Comparison of ENCODE assay signal across 8 cellular contexts in genomic region chr1:84506002-84506728, GRCh38. TPM values are rescaled to one million over a fixed set of nuclear protein-coding genes. Genes with fewer than 3 reads are reported as not detected.
A peak's percentile ranks its signal among the peaks of the same experiment; 100 is the strongest.
DNase-seq lines count a peak whose midpoint lies in the region; ATAC-seq and TF ChIP-seq lines count a peak whose summit lies in the region.

TSS of gene GNG5 (minus strand) at chr1:84506581. CDS start at chr1:84506091, 490 bp downstream.
TSS of gene SPATA1 (plus strand) at chr1:84506386. CDS start at chr1:84516360, 9,974 bp downstream.

- ATAC-seq in HG03378 (IDR thresholded peaks at IDR 0.05; ENCODE audit: unreplicated experiment): peak; percentile 73

- peaks cover 13% of the 10 kb centered on the region for H3K36me3 Mint-ChIP-seq in chondrocyte (ENCODE audit: low read depth)

- DNase-seq in AML-193 (lab: John Stamatoyannopoulos, UW) (peak; percentile 90 to 92), NCI-H446 treated with DMSO at 0.1 percent for 48 hours (lab: John Stamatoyannopoulos, UW) (peak; percentile 91), chondrocyte (ENCODE audit: low spot score) (peak; percentile 100), kidney glomerular epithelial cell (lab: John Stamatoyannopoulos, UW) (peak; percentile 96)
- DNase-seq in activated CD4-positive, alpha-beta T cell treated with anti-CD3 and anti-CD28 coated beads for 1 hour: peak; percentile 98
- DNase-seq in stimulated activated CD4-positive, alpha-beta T cell treated with anti-CD3 and anti-CD28 coated beads, Interleukin-15, amount 100 ng/mL, for 48 hours (ENCODE audit: low read depth in 2 of 2): peak; percentile 97

- TF ChIP-seq CTCF in chondrocyte (IDR thresholded peaks at IDR 0.05): peak; percentile 33

- peaks cover 49% of the 10 kb centered on the region for H3K4me1 Mint-ChIP-seq in chondrocyte (ENCODE audit: low read depth)

- H3K27me3 Mint-ChIP-seq in chondrocyte (ENCODE audit: low read depth): no peaks in the 10 kb centered on the region

- peak; percentile 82 for TF ChIP-seq POLR2A in GM19099 (IDR thresholded peaks at IDR 0.05; ENCODE audit: extremely low read depth, insufficient read length, low read depth)

- peak within 1 kb of the TSS; percentile 99 for H3K4me3 Mint-ChIP-seq in chondrocyte (ENCODE audit: unreplicated experiment)

- H3K27ac Mint-ChIP-seq in chondrocyte (ENCODE audit: unreplicated experiment): peak within 1 kb of the TSS; percentile 100

- H3K9me3 Mint-ChIP-seq in chondrocyte (ENCODE audit: low read depth): peaks cover 14% of the 10 kb centered on the region

RNA-seq across cellular contexts. Expression of gene GNG5, which starts in this region (rescaled TPM):
- total RNA-seq in chondrocyte: 94.1 to 121 TPM (median 112 TPM) in 3 replicates

RNA-seq across cellular contexts. Expression of gene SPATA1, which starts in this region (rescaled TPM):
- total RNA-seq in chondrocyte: 1.0 to 2.1 TPM (median 1.1 TPM) in 3 replicates

Comparison
In these comparisons a context has a peak if more than half of its experiments do, and no peak if none do; other contexts are left out.
1. Peak in every context shown above with its lines: DNase-seq and ATAC-seq.